In genomic region chr9:129990269-129991005, GRCh38 we compare ENCODE assay signal across 11 cellular contexts. TPM values are rescaled to one million over a fixed set of nuclear protein-coding genes. Genes with fewer than 3 reads are reported as not detected.
A peak's percentile ranks its signal among the peaks of the same experiment; 100 is the strongest.
DNase-seq lines count a peak whose midpoint lies in the region; ATAC-seq and TF ChIP-seq lines count a peak whose summit lies in the region.
"Had no signal": no experiment of that assay in that cellular context is flagged by ENCODE, and none has a peak within 500 bp of the region (broad histone marks: within the 10 kb centered on the region; RNA-seq: fewer than 3 reads in every experiment).

No MANE protein-coding gene starts in this region.

- no peaks in the 10 kb centered on the region for H3K27me3 ChIP-seq in CD8-positive, alpha-beta T cell (ENCODE audit: insufficient read depth, low read length)
- no peaks in the 10 kb centered on the region for H3K27me3 ChIP-seq in mucosa of rectum (ENCODE audit: control insufficient read depth in 2 of 2, insufficient read depth in 2 of 2, low read length in 2 of 2)

- H3K4me3 Mint-ChIP-seq in CD8-positive, alpha-beta T cell = peak overlapping the region; percentile 53
- peak overlapping the region; percentile 43 for H3K4me3 Mint-ChIP-seq in activated CD4-positive, alpha-beta memory T cell treated with anti-CD3 and anti-CD28 coated beads, Interleukin-2, amount 10 ng/mL, durations not matched to agents 7 days and 5 days

- POLR2A ChIA-PET in CD8-positive, alpha-beta T cell (lab: Charles Lee) = interaction anchor here (0.6 kb wide), 1 partner anchor 91 kb away, joined by 3 read pairs; no protein-coding TSS in a partner anchor
- POLR2A ChIA-PET in activated CD4-positive, alpha-beta memory T cell treated with anti-CD3 and anti-CD28 coated beads, Interleukin-2, amount 10 ng/mL, durations not matched to agents 7 days and 5 days (lab: Charles Lee) = interaction anchor here (0.6 to 3.3 kb wide), 16 partner anchors 11 to 494 kb away, joined by 3 to 15 read pairs (median 4); partner anchors contain the start of genes FNBP1 and GPR107

- peaks cover 55% of the 10 kb centered on the region for H3K36me3 Mint-ChIP-seq in CD8-positive, alpha-beta T cell
- H3K36me3 Mint-ChIP-seq in activated CD4-positive, alpha-beta memory T cell treated with anti-CD3 and anti-CD28 coated beads, Interleukin-2, amount 10 ng/mL, durations not matched to agents 7 days and 5 days (ENCODE audit: low read depth) = peaks cover 54% of the 10 kb centered on the region

- peaks cover 47% of the 10 kb centered on the region for H3K4me1 ChIP-seq in CD8-positive, alpha-beta T cell (ENCODE audit: insufficient read depth, low read length)
- H3K4me1 ChIP-seq in mucosa of rectum (ENCODE audit: control insufficient read depth in 2 of 2, insufficient read depth in 2 of 2, low read length in 2 of 2) = peaks cover 1 to 16% of the 10 kb centered on the region in 2 donors

- no peaks in the 10 kb centered on the region for H3K9me3 ChIP-seq in CD8-positive, alpha-beta T cell (ENCODE audit: low read length)
- no peaks in the 10 kb centered on the region for H3K9me3 ChIP-seq in mucosa of rectum (ENCODE audit: control insufficient read depth in 2 of 2, low read length in 2 of 2)

- no peaks in the 10 kb centered on the region for H3K27me3 Mint-ChIP-seq in CD8-positive, alpha-beta T cell (ENCODE audit: low read depth)
- H3K27me3 Mint-ChIP-seq in activated CD4-positive, alpha-beta memory T cell treated with anti-CD3 and anti-CD28 coated beads, Interleukin-2, amount 10 ng/mL, durations not matched to agents 7 days and 5 days = no peaks in the 10 kb centered on the region

- no peaks in the 10 kb centered on the region for H3K9me3 Mint-ChIP-seq in CD8-positive, alpha-beta T cell
- H3K9me3 Mint-ChIP-seq in activated CD4-positive, alpha-beta memory T cell treated with anti-CD3 and anti-CD28 coated beads, Interleukin-2, amount 10 ng/mL, durations not matched to agents 7 days and 5 days = no peaks in the 10 kb centered on the region

- peak in 2 of 7 experiments; percentile 26 to 45 for DNase-seq in CD8-positive, alpha-beta T cell
- DNase-seq in M059J (ENCODE audit: low read depth) (peak; percentile 19), occipital lobe (lab: John Stamatoyannopoulos, UW) (no peak), UCSD-AML1 (lab: John Stamatoyannopoulos, UW; ENCODE audit: unreplicated experiment) (no peak), amniotic stem cell (lab: John Stamatoyannopoulos, UW) (no peak)
- DNase-seq in activated CD4-positive, alpha-beta memory T cell treated with anti-CD3 and anti-CD28 coated beads, Interleukin-2, amount 10 ng/mL, durations not matched to agents 7 days and 5 days = no peak
- DNase-seq: DMS79 treated with DMSO at 0.1 percent for 48 hours, KG1 had no signal

- peak; percentile 72 for ATAC-seq in CD8-positive, alpha-beta T cell
- no peak for ATAC-seq in HG03196 (IDR thresholded peaks at IDR 0.05; ENCODE audit: unreplicated experiment)

- CTCF ChIA-PET in CD8-positive, alpha-beta T cell (lab: Charles Lee) = no interaction called here
- CTCF ChIA-PET in activated CD4-positive, alpha-beta memory T cell treated with anti-CD3 and anti-CD28 coated beads, Interleukin-2, amount 10 ng/mL, durations not matched to agents 7 days and 5 days (lab: Charles Lee) = interaction anchor here (0.7 to 0.9 kb wide), 2 partner anchors 48 to 58 kb away, joined by 4 to 5 read pairs; no protein-coding TSS in a partner anchor

- intact Hi-C loops in CD8-positive, alpha-beta T cell (cut with DNase I, micrococcal nuclease) = no loop called here

- no peak overlapping the region for H3K9ac ChIP-seq in mucosa of rectum (ENCODE audit: low read depth in 1 of 2, low read length in 2 of 2)

- peak overlapping the region; percentile 93 for H3K27ac Mint-ChIP-seq in CD8-positive, alpha-beta T cell
- peak overlapping the region; percentile 89 for H3K27ac Mint-ChIP-seq in activated CD4-positive, alpha-beta memory T cell treated with anti-CD3 and anti-CD28 coated beads, Interleukin-2, amount 10 ng/mL, durations not matched to agents 7 days and 5 days

- H3K36me3 ChIP-seq in CD8-positive, alpha-beta T cell (ENCODE audit: insufficient read depth, low read length) = peaks cover 7% of the 10 kb centered on the region
- H3K36me3 ChIP-seq in mucosa of rectum (ENCODE audit: control insufficient read depth in 2 of 2, insufficient read depth in 2 of 2, low read length in 2 of 2) = peaks cover 4% of the 10 kb centered on the region in 2 donors

- no peak overlapping the region for H3K4me3 ChIP-seq in CD8-positive, alpha-beta T cell (ENCODE audit: low read depth, low read length)
- H3K4me3 ChIP-seq in mucosa of rectum (ENCODE audit: low read length in 2 of 2) = no peak overlapping the region
- H3K4me3 ChIP-seq: lung had no signal

- H3K4me1 Mint-ChIP-seq in CD8-positive, alpha-beta T cell (ENCODE audit: low read depth) = peaks cover 62% of the 10 kb centered on the region
- peaks cover 73% of the 10 kb centered on the region for H3K4me1 Mint-ChIP-seq in activated CD4-positive, alpha-beta memory T cell treated with anti-CD3 and anti-CD28 coated beads, Interleukin-2, amount 10 ng/mL, durations not matched to agents 7 days and 5 days

- H3K27ac ChIP-seq in CD8-positive, alpha-beta T cell (ENCODE audit: low read depth, low read length) = peak overlapping the region; percentile 33
- peak overlapping the region; percentile 41 to 67 for H3K27ac ChIP-seq in mucosa of rectum (ENCODE audit: low read depth in 2 of 2, low read length in 2 of 2)

- no peak for TF ChIP-seq CTCF in CD8-positive, alpha-beta T cell (IDR thresholded peaks at IDR 0.05)

RNA-seq across cellular contexts. Expression of gene FNBP1, which starts 52.6 kb away (rescaled TPM):
- total RNA-seq in CD8-positive, alpha-beta T cell = 100 to 1,000 TPM; 169 to 194 TPM
- total RNA-seq in M059J (2014; rRNA removed; shearing (Covaris generic)) = 7.2 and 24.2 TPM in 2 replicates
- total RNA-seq in activated CD4-positive, alpha-beta memory T cell treated with anti-CD3 and anti-CD28 coated beads, Interleukin-2, amount 10 ng/mL, durations not matched to agents 7 days and 5 days = 100 to 1,000 TPM; 208 to 213 TPM
- total RNA-seq in occipital lobe = 59.9 TPM
